In the genomic region with DNA sequence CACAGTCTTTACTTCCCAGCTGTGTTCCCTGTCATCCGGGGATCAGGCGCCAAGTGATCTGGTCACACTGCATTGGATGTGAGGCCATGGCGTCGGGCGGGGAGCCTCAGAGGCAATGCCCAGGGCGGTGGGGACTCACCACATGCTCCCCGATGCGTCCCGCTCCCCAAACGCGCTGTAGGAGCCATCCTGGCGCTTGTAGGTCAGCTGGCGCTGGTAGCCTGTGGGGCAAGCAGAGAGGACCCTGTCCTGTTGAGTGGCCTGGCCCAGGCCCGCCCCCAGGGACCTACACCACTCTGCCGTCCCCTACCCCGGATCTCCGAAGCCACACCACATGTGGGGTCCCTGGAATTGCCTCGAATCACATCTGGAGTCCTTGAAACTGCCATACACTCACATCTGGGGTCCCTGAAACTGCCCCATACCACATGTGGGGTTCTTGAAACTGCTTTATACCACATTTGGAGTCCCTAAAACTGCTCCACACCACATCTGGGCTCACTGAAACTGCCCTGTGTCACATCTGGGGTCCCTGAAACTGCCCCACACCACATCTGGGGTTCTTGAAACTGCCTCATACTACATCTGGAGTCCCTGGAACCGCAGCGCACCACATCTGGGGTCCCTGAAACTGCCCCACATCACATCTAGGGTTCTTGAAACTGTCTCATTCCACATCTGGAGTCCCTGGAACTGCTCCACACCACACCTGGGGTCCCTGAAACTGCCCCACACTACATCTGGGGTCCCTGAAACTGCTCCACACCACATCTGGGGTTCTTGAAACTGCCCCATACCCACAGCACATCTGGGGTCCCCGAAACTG, we compare ENCODE assay signal across 20 cellular contexts. TPM values are rescaled to one million over a fixed set of nuclear protein-coding genes. Genes with fewer than 3 reads are reported as not detected.
DNase-seq lines count a peak whose midpoint lies in the region; ATAC-seq, FAIRE-seq and TF ChIP-seq lines count a peak whose summit lies in the region.
"Had no signal": no experiment of that assay in that cellular context is flagged by ENCODE, and none has a peak within 500 bp of the region (broad histone marks: within the 10 kb centered on the region; RNA-seq: fewer than 3 reads in every experiment).

No MANE protein-coding gene starts in this region.

- H3K4me3 ChIP-seq in HEK293 (ENCODE audit: low read depth, low read length) (no peak overlapping the region), kidney (ENCODE audit: low read length in 2 of 2) (no peak overlapping the region)
- H3K4me3 ChIP-seq: A549 had no signal

- H3K4me1 Mint-ChIP-seq in T-helper 17 cell: no peaks in the 10 kb centered on the region

- POLR2A ChIA-PET in HEK293 (lab: Yijun Ruan, JAX): interaction anchor here (1.0 kb wide), 1 partner anchor 16 kb away, joined by 8 read pairs; no protein-coding TSS in a partner anchor

- CTCF ChIA-PET in HEK293 (lab: Yijun Ruan, JAX): interaction anchor here (0.7 kb wide), 1 partner anchor 532 kb away, joined by 3 read pairs; no protein-coding TSS in a partner anchor

- TF ChIP-seq CTCF in HEK293 (tag by site-specific recombination; IDR thresholded peaks at IDR 0.05): no peak
- no peak for TF ChIP-seq CTCF in kidney (IDR thresholded peaks at IDR 0.05; ENCODE audit: borderline replicate concordance, extremely low read depth, insufficient read depth)

- H3K27ac ChIP-seq in HEK293 (ENCODE audit: extremely low read depth, low read depth, low read length) (no peak overlapping the region), kidney (ENCODE audit: low read depth in 2 of 2, low read length in 2 of 2) (no peak overlapping the region)
- H3K27ac ChIP-seq: A549 had no signal

- no peaks in the 10 kb centered on the region for H3K9me3 ChIP-seq in HEK293 (ENCODE audit: control insufficient read depth, insufficient read depth, low read depth, low read length)
- H3K9me3 ChIP-seq in T-helper 17 cell (ENCODE audit: control insufficient read depth, low read length, poor library complexity, severe bottlenecking): no peaks in the 10 kb centered on the region
- H3K9me3 ChIP-seq in kidney (ENCODE audit: control insufficient read depth in 1 of 2, low read length in 2 of 2): peaks cover 0 to 4% of the 10 kb centered on the region in 2 donors

- peak overlapping the region; percentile 35 for H3K27ac Mint-ChIP-seq in T-helper 17 cell
- H3K27ac Mint-ChIP-seq: CD4-positive, alpha-beta T cell had no signal

- no peak overlapping the region for H3K9ac ChIP-seq in kidney (ENCODE audit: low read length in 2 of 2)

- H3K4me1 ChIP-seq in HEK293 (ENCODE audit: control insufficient read depth, insufficient read depth, low read length): no peaks in the 10 kb centered on the region
- no peaks in the 10 kb centered on the region for H3K4me1 ChIP-seq in kidney (ENCODE audit: control insufficient read depth in 1 of 2, insufficient read depth in 1 of 2, low read depth in 1 of 2, low read length in 2 of 2)
- H3K4me1 ChIP-seq: A549 had no signal

- FAIRE-seq in kidney (lab: Jason Lieb, UNC) (no peak), urothelium cell line (lab: Jason Lieb, UNC) (no peak)
- FAIRE-seq: A549, GM12892 had no signal

- no peak for ATAC-seq in T-helper 17 cell

- no peaks in the 10 kb centered on the region for H3K36me3 ChIP-seq in HEK293 (ENCODE audit: control insufficient read depth in 2 of 2, insufficient read depth in 1 of 2, low read length in 2 of 2)
- H3K36me3 ChIP-seq in kidney (ENCODE audit: control insufficient read depth in 1 of 2, insufficient read depth in 2 of 2, low read length in 2 of 2): no peaks in the 10 kb centered on the region

- H3K27me3 Mint-ChIP-seq in T-helper 17 cell: peaks cover 13% of the 10 kb centered on the region

- peaks cover 3% of the 10 kb centered on the region for H3K36me3 Mint-ChIP-seq in T-helper 17 cell (ENCODE audit: low read depth)

- DNase-seq in AG20443 (ENCODE audit: low spot score): peak; percentile 8
- DNase-seq in T-helper 17 cell: no peak
- DNase-seq in kidney: peak; percentile 58
- no peak for DNase-seq in urothelium cell line (ENCODE audit: low spot score)
- DNase-seq in AG08395 (ENCODE audit: low spot score): no peak
- DNase-seq in EL: no peak
- DNase-seq: Calu3; CD4-positive, alpha-beta T cell; DMS79 treated with DMSO at 0.1 percent for 48 hours; GDM1; GOT3; Kasumi-1; NCI-H1417; NCI-H1930; NCI-H2171 treated with DMSO at 0.1 percent for 48 hours; NCI-H510A had no signal

- intact Hi-C loops in kidney (cut with DNase I): no loop called here

- no peak overlapping the region for H3K4me3 Mint-ChIP-seq in T-helper 17 cell
- H3K4me3 Mint-ChIP-seq: CD4-positive, alpha-beta T cell had no signal

TF ChIP-seq in HEK293, 187 proteins besides CTCF, POLR2A, EP300 and RAD21:
- no peak for TF ChIP-seq ZBTB8A (tag by site-specific recombination; IDR thresholded peaks at IDR 0.05)
- TF ChIP-seq, protein P1, sequence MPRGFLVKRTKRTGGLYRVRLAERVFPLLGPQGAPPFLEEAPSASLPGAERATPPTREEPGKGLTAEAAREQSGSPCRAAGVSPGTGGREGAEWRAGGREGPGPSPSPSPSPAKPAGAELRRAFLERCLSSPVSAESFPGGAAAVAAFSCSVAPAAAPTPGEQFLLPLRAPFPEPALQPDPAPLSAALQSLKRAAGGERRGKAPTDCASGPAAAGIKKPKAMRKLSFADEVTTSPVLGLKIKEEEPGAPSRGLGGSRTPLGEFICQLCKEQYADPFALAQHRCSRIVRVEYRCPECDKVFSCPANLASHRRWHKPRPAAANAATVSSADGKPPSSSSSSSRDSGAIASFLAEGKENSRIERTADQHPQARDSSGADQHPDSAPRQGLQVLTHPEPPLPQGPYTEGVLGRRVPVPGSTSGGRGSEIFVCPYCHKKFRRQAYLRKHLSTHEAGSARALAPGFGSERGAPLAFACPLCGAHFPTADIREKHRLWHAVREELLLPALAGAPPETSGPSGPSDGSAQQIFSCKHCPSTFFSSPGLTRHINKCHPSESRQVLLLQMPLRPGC (tag by site-specific recombination; IDR thresholded peaks at IDR 0.05): no peak
- no peak for TF ChIP-seq ZNF777 (tag by site-specific recombination; IDR thresholded peaks at IDR 0.05; ENCODE audit: borderline replicate concordance)
- TF ChIP-seq, protein P2, sequence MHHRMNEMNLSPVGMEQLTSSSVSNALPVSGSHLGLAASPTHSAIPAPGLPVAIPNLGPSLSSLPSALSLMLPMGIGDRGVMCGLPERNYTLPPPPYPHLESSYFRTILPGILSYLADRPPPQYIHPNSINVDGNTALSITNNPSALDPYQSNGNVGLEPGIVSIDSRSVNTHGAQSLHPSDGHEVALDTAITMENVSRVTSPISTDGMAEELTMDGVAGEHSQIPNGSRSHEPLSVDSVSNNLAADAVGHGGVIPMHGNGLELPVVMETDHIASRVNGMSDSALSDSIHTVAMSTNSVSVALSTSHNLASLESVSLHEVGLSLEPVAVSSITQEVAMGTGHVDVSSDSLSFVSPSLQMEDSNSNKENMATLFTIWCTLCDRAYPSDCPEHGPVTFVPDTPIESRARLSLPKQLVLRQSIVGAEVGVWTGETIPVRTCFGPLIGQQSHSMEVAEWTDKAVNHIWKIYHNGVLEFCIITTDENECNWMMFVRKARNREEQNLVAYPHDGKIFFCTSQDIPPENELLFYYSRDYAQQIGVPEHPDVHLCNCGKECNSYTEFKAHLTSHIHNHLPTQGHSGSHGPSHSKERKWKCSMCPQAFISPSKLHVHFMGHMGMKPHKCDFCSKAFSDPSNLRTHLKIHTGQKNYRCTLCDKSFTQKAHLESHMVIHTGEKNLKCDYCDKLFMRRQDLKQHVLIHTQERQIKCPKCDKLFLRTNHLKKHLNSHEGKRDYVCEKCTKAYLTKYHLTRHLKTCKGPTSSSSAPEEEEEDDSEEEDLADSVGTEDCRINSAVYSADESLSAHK (tag by site-specific recombination; IDR thresholded peaks at IDR 0.05): peak; percentile 99

RNA-seq across cellular contexts. Expression of a gene that starts 33.2 kb away (rescaled TPM):
- total RNA-seq in T-helper 17 cell (1 to 10 TPM in 1 of 2 donors, under 1 TPM in 1; 0.07 to 2.7 TPM), kidney (3.2 TPM)
- 1.4 TPM for polyA plus RNA-seq in kidney (ENCODE audit: insufficient read depth, low read depth, low replicate concordance)
- total RNA-seq: Calu3; CD4-positive, alpha-beta T cell; SK-MEL-5 had no signal
- polyA plus RNA-seq: A549 had no signal

Comparison
In these comparisons a context has a peak if more than half of its experiments do, and no peak if none do; other contexts are left out.
1. DNase-seq: peak in AG20443 (single experiment) and kidney (single experiment); none in T-helper 17 cell (0 of 3), urothelium cell line (single experiment), AG08395 (single experiment) and EL (single experiment).